20 cellular contexts compared by ENCODE assay signal in the genomic region with DNA sequence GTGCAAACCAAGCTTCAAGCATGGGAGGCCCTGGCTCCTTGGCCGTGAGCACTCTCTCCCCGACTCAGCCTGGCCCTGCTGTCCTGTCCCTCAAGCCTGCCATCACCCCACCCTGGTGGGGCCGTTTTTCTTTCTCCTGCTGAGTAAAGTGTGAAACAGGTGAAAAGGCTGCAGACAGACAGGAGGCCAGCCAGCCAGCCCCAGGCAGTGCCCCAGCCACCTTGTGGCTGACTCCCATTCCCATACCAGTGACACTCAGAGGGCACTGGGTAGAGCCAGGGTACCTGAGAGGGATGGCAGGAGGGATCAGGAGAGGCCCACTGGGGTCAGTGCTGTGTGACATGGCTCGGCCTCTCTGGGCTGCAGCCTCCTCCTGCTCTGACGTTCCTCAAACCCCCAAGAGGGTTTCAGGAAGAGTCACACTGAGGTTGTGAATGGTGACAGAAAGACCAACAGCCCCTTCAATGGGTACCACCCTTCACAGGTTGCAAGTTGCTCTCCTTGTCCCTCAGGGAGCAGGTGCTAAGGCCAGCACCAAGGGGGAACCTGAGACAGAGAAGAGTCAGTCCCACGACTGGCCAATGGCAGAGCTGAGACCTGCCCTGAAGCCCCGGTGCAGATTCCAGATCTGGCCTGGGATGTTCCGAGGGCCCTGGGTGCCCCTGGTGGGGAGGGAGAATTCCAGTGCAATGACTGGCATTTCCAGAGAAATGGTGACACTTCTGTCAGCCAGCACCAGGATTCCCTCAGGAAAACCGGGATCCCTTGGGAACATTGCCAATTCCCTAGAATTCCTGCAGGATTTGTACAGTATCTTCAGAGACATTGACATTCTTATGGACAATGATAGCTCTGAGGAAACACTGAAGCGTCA. TPM values are rescaled to one million over a fixed set of nuclear protein-coding genes. Genes with fewer than 3 reads are reported as not detected.
DNase-seq lines count a peak whose midpoint lies in the region; ATAC-seq and TF ChIP-seq lines count a peak whose summit lies in the region.
"Had no signal": no experiment of that assay in that cellular context is flagged by ENCODE, and none has a peak within 500 bp of the region (broad histone marks: within the 10 kb centered on the region; RNA-seq: fewer than 3 reads in every experiment).

No MANE protein-coding gene starts in this region.

- H2BK15ac ChIP-seq in H9 (ENCODE audit: low read depth, low read length) = no peak overlapping the region

- no peak overlapping the region for H3K4me3 Mint-ChIP-seq in H9
- H3K4me3 Mint-ChIP-seq: CD14-positive monocyte had no signal

- H3K9me3 Mint-ChIP-seq in H9 = peaks cover 0 to 2% of the 10 kb centered on the region in 2 experiments; a peak in 1 of 5 replicates

- peak; percentile 3; the same call in 2 of the 3 replicates for ATAC-seq in RWPE2 (ENCODE audit: low read depth)
- no peak for ATAC-seq in HG02678 (IDR thresholded peaks at IDR 0.05; ENCODE audit: unreplicated experiment)
- ATAC-seq: K562, SK-N-SH treated with all-trans-retinoic acid at 6 μM for 48 hours had no signal

- no peaks in the 10 kb centered on the region for H4K20me1 ChIP-seq in H9 (ENCODE audit: control insufficient read depth, insufficient read depth, insufficient read length)
- H4K20me1 ChIP-seq in osteoblast (ENCODE audit: insufficient read depth, low read length) = no peaks in the 10 kb centered on the region

- H3K9ac ChIP-seq in H9 (ENCODE audit: extremely low read depth, insufficient read length, low read length) = no peak overlapping the region

- H2BK20ac ChIP-seq in H9 (ENCODE audit: low read depth, low read length, poor library complexity, severe bottlenecking) = no peak overlapping the region

- no peak overlapping the region for H2BK5ac ChIP-seq in H9 (ENCODE audit: insufficient read length, low read length)

- 0 out of 3 replicates have a peak, but pooled peaks have one; percentile 21 for TF ChIP-seq CTCF in H9 (conservative IDR thresholded peaks at IDR 0.05)
- TF ChIP-seq CTCF in RWPE2 (IDR thresholded peaks at IDR 0.05; ENCODE audit: poor library complexity, severe bottlenecking) = no peak
- no peak for TF ChIP-seq CTCF in osteoblast (IDR thresholded peaks at IDR 0.05; ENCODE audit: extremely low read depth, low read depth, low read length)

- H3K4me1 Mint-ChIP-seq in H9 = peaks cover 7 to 10% of the 10 kb centered on the region in 2 experiments
- H3K4me1 Mint-ChIP-seq: CD14-positive monocyte had no signal

- H4K91ac ChIP-seq in H9 (ENCODE audit: insufficient read length, low read depth, low read length) = no peak overlapping the region

- no CpG with 5 or more reads among the region's 10 CpGs for WGBS in H9 (ENCODE audit: extremely low coverage, insufficient read length, low lambda C conversion rate)

- no peak overlapping the region for H2AK5ac ChIP-seq in H9 (ENCODE audit: insufficient read length, low read length)

- no peaks in the 10 kb centered on the region for H3K79me2 ChIP-seq in H9 (ENCODE audit: insufficient read depth, low read length)
- no peaks in the 10 kb centered on the region for H3K79me2 ChIP-seq in osteoblast (ENCODE audit: insufficient read depth, low read length)

- no peak overlapping the region for H2BK12ac ChIP-seq in H9 (ENCODE audit: insufficient read length, low read depth, low read length)

- no peak overlapping the region for H3K4me2 ChIP-seq in H9 (ENCODE audit: insufficient read depth, insufficient read length, low read length)
- H3K4me2 ChIP-seq in osteoblast (ENCODE audit: insufficient read depth, low read length) = no peak overlapping the region
- H3K4me2 ChIP-seq: PC-9 had no signal

- no peaks in the 10 kb centered on the region for H3K36me3 ChIP-seq in RWPE2 (ENCODE audit: low read depth)
- no peaks in the 10 kb centered on the region for H3K36me3 ChIP-seq in osteoblast (ENCODE audit: insufficient read depth, low read length)

- no peak overlapping the region for H3T11ph ChIP-seq in H9 (ENCODE audit: low read length)

- no peaks in the 10 kb centered on the region for H3K4me1 ChIP-seq in H9 (ENCODE audit: insufficient read depth, low read length)
- H3K4me1 ChIP-seq in RWPE2 (ENCODE audit: insufficient read depth, poor library complexity, severe bottlenecking) = peaks cover 19% of the 10 kb centered on the region
- H3K4me1 ChIP-seq in osteoblast (ENCODE audit: insufficient read depth, low read length) = no peaks in the 10 kb centered on the region

- H3K18ac ChIP-seq in H9 (ENCODE audit: insufficient read length, low read depth, low read length) = no peak overlapping the region

- H3K27me3 Mint-ChIP-seq in H9 (ENCODE audit: low read depth) = peaks cover 12% of the 10 kb centered on the region

- H3K56ac ChIP-seq in H9 (ENCODE audit: insufficient read length, low read depth, low read length) = no peak overlapping the region

- DNase-seq in A172 (ENCODE audit: low spot score) (peak; percentile 27), H9 (peak; percentile 50), RWPE2 (ENCODE audit: low spot score) (no peak), iPS-NIHi7 (ENCODE audit: extremely low spot score) (peak; percentile 55), NAMALWA (ENCODE audit: low spot score) (no peak), osteoblast (ENCODE audit: insufficient read length, low spot score, missing footprints) (no peak), NCI-H748 treated with DMSO at 0.1 percent for 48 hours (lab: John Stamatoyannopoulos, UW) (no peak)
- DNase-seq: Caco-2, NCI-H1092 treated with DMSO at 0.1 percent for 48 hours, NCI-H1694 treated with DMSO at 0.1 percent for 48 hours, NCI-H69, PC-9, Right ventricle myocardium superior had no signal

- H4K5ac ChIP-seq in H9 (ENCODE audit: insufficient read length, low read depth, low read length) = no peak overlapping the region

- no peak overlapping the region; a peak in 1 of 7 replicates for H3K27ac Mint-ChIP-seq in H9
- H3K27ac Mint-ChIP-seq: CD14-positive monocyte had no signal

- no peak overlapping the region for H3K23ac ChIP-seq in H9 (ENCODE audit: insufficient read length, low read depth, low read length)

- no peaks in the 10 kb centered on the region for H3K36me3 Mint-ChIP-seq in H9 (ENCODE audit: insufficient read depth in 1 of 3, low read depth in 3 of 3)
- H3K36me3 Mint-ChIP-seq: CD14-positive monocyte had no signal

- H3K27ac ChIP-seq in H9 (ENCODE audit: insufficient read length, low read depth, low read length) (no peak overlapping the region), RWPE2 (ENCODE audit: poor library complexity, severe bottlenecking) (peak overlapping the region; percentile 65), osteoblast (ENCODE audit: low read depth, low read length) (no peak overlapping the region)
- H3K27ac ChIP-seq: PC-9 had no signal

- H2BK120ac ChIP-seq in H9 (ENCODE audit: low read depth, low read length, poor library complexity, severe bottlenecking) = no peak overlapping the region

- no peaks in the 10 kb centered on the region for H3K79me1 ChIP-seq in H9 (ENCODE audit: insufficient read depth, low read depth, low read length, poor library complexity, severe bottlenecking)

- H3K4me3 ChIP-seq in RWPE2 (ENCODE audit: severe bottlenecking) = no peak overlapping the region
- no peak overlapping the region for H3K4me3 ChIP-seq in osteoblast (ENCODE audit: insufficient read depth, low read length)
- H3K4me3 ChIP-seq: K562, PC-9 had no signal

- H3K4ac ChIP-seq in H9 (ENCODE audit: low read depth, low read length) = no peak overlapping the region

- H3K14ac ChIP-seq in H9 (ENCODE audit: insufficient read depth, low read length) = no peak overlapping the region

- H3K9me3 ChIP-seq in H9 (ENCODE audit: control insufficient read depth, low read depth, low read length) (no peaks in the 10 kb centered on the region), RWPE2 (ENCODE audit: severe bottlenecking) (no peaks in the 10 kb centered on the region), osteoblast (ENCODE audit: low read depth, low read length) (no peaks in the 10 kb centered on the region)
- H3K9me3 ChIP-seq: Caco-2 had no signal

- H3K27me3 ChIP-seq in H9 (ENCODE audit: insufficient read depth, low read length) (no peaks in the 10 kb centered on the region), RWPE2 (ENCODE audit: insufficient read depth, poor library complexity, severe bottlenecking) (no peaks in the 10 kb centered on the region), osteoblast (ENCODE audit: insufficient read depth, low read length) (no peaks in the 10 kb centered on the region)

- H3K23me2 ChIP-seq in H9 (ENCODE audit: insufficient read length, low read depth, low read length, poor library complexity, severe bottlenecking) = no peaks in the 10 kb centered on the region

- no peak overlapping the region for H4K8ac ChIP-seq in H9 (replicated peaks; ENCODE audit: insufficient read length, low read depth, low read length)

- H2AFZ ChIP-seq in H9 (ENCODE audit: low read length) (no peak overlapping the region), osteoblast (ENCODE audit: low read length) (no peak overlapping the region)
- H2AFZ ChIP-seq: PC-9 had no signal

RNA-seq across cellular contexts. Expression of a gene that starts 35.8 kb away (rescaled TPM):
- not detected in 2 replicates for total RNA-seq in A172 (2014; rRNA removed; shearing (Covaris generic))
- total RNA-seq in H9 (2021) = not detected in 2 replicates
- not detected in 2 replicates for total RNA-seq in osteoblast
- total RNA-seq: Caco-2, G401, HT1080, K562, M059J, PC-9, Right ventricle myocardium superior had no signal

RNA-seq across cellular contexts. Expression of a gene that starts 52.7 kb away (rescaled TPM):
- total RNA-seq in A172 (2014; rRNA removed; shearing (Covaris generic)) = not detected in 2 replicates
- total RNA-seq in H9 (2021) (not detected in 2 replicates), osteoblast (not detected in 2 replicates)
- total RNA-seq: Caco-2, G401, HT1080, K562, M059J, PC-9, Right ventricle myocardium superior had no signal

Comparison
In these comparisons a context has a peak if more than half of its experiments do, and no peak if none do; other contexts are left out.
1. DNase-seq: peak in A172 (single experiment), H9 (single experiment) and iPS-NIHi7 (single experiment); none in RWPE2 (single experiment), NAMALWA (single experiment), osteoblast (single experiment) and NCI-H748 treated with DMSO at 0.1 percent for 48 hours (single experiment).